Comparison of ENCODE assay signal across 1 cellular context in the genomic region with DNA sequence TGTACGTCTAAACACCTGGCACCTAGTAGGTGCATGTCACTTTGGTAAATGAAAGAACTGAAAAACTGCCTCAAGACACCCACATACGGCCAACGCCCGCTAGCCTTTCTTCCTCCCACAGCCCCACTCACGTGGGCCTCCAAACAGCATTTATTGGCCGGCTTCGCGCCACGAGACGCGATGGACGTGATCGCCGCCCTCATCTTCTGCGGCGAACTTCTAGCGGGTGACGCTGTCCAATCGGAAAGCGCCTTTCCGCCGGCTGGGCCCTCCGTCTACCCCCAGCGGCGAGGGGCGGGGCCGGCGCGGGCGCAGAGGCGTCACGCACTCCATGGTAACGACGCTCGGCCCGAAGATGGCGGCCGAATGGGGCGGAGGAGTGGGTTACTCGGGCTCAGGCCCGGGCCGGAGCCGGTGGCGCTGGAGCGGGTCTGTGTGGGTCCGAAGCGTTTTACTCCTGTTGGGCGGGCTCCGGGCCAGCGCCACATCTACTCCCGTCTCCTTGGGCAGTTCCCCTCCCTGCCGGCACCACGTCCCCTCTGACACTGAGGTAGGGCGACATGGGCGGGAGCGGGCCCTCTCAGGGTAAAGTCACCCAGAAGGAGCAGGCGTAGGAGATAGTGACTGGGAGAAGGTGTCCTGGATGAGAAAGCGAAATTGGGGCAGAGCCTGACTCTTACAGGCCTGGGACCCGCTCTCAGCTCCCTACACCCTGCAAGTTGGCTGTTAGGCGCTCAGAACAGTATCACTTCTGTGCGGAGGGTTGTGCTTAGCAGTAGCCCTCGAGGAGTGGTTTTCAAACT.
TF ChIP-seq lines count a peak whose summit lies in the region.

A gene with protein sequence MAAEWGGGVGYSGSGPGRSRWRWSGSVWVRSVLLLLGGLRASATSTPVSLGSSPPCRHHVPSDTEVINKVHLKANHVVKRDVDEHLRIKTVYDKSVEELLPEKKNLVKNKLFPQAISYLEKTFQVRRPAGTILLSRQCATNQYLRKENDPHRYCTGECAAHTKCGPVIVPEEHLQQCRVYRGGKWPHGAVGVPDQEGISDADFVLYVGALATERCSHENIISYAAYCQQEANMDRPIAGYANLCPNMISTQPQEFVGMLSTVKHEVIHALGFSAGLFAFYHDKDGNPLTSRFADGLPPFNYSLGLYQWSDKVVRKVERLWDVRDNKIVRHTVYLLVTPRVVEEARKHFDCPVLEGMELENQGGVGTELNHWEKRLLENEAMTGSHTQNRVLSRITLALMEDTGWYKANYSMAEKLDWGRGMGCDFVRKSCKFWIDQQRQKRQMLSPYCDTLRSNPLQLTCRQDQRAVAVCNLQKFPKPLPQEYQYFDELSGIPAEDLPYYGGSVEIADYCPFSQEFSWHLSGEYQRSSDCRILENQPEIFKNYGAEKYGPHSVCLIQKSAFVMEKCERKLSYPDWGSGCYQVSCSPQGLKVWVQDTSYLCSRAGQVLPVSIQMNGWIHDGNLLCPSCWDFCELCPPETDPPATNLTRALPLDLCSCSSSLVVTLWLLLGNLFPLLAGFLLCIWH (plus strand): TSS at position 327 of the 803 bp plus-strand sequence. CDS start 29 bp downstream, at position 356.

TF ChIP-seq in HepG2, 621 proteins besides CTCF, POLR2A, EP300 and RAD21 (continued from another document and continues in another):
- TF ChIP-seq, protein P1, sequence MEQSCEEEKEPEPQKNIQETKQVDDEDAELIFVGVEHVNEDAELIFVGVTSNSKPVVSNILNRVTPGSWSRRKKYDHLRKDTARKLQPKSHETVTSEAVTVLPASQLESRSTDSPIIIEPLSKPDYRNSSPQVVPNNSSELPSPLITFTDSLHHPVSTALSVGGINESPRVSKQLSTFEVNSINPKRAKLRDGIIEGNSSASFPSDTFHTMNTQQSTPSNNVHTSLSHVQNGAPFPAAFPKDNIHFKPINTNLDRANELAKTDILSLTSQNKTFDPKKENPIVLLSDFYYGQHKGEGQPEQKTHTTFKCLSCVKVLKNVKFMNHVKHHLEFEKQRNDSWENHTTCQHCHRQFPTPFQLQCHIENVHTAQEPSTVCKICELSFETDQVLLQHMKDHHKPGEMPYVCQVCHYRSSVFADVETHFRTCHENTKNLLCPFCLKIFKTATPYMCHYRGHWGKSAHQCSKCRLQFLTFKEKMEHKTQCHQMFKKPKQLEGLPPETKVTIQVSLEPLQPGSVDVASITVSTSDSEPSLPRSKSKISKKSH (CRISPR knock-in tag; IDR thresholded peaks at IDR 0.05; ENCODE audit: borderline replicate concordance): peak; percentile 68
- peak; percentile 68; the same call in 1 of the 2 replicates for TF ChIP-seq ZMAT3 (CRISPR knock-in tag; conservative IDR thresholded peaks at IDR 0.05)
- TF ChIP-seq SNRNP70 (IDR thresholded peaks at IDR 0.05; ENCODE audit: low read depth, low read length): no peak
- no peak; the same call in 1 of the 2 replicates for TF ChIP-seq SRY (CRISPR knock-in tag; IDR thresholded peaks at IDR 0.05)
- no peak for TF ChIP-seq ZUFSP (CRISPR knock-in tag; IDR thresholded peaks at IDR 0.05; ENCODE audit: borderline replicate concordance)
- TF ChIP-seq ZNF691 (CRISPR knock-in tag; IDR thresholded peaks at IDR 0.05; ENCODE audit: borderline replicate concordance, low read depth): 0 out of 2 replicates have a peak, but pooled peaks have one; percentile 24
- peak; percentile 48; the same call in 1 of the 2 replicates for TF ChIP-seq CCDC6 (CRISPR knock-in tag; IDR thresholded peaks at IDR 0.05)
- TF ChIP-seq ZNF33A (CRISPR knock-in tag; IDR thresholded peaks at IDR 0.05; ENCODE audit: borderline replicate concordance): no peak
- TF ChIP-seq, protein P2, sequence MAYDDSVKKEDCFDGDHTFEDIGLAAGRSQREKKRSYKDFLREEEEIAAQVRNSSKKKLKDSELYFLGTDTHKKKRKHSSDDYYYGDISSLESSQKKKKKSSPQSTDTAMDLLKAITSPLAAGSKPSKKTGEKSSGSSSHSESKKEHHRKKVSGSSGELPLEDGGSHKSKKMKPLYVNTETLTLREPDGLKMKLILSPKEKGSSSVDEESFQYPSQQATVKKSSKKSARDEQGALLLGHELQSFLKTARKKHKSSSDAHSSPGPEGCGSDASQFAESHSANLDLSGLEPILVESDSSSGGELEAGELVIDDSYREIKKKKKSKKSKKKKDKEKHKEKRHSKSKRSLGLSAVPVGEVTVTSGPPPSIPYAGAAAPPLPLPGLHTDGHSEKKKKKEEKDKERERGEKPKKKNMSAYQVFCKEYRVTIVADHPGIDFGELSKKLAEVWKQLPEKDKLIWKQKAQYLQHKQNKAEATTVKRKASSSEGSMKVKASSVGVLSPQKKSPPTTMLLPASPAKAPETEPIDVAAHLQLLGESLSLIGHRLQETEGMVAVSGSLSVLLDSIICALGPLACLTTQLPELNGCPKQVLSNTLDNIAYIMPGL (CRISPR knock-in tag; IDR thresholded peaks at IDR 0.05; ENCODE audit: borderline replicate concordance in 1 of 2, low read depth in 1 of 2): peak; percentile 59 to 67; a peak in 3 of 4 replicates
- TF ChIP-seq, protein P3, sequence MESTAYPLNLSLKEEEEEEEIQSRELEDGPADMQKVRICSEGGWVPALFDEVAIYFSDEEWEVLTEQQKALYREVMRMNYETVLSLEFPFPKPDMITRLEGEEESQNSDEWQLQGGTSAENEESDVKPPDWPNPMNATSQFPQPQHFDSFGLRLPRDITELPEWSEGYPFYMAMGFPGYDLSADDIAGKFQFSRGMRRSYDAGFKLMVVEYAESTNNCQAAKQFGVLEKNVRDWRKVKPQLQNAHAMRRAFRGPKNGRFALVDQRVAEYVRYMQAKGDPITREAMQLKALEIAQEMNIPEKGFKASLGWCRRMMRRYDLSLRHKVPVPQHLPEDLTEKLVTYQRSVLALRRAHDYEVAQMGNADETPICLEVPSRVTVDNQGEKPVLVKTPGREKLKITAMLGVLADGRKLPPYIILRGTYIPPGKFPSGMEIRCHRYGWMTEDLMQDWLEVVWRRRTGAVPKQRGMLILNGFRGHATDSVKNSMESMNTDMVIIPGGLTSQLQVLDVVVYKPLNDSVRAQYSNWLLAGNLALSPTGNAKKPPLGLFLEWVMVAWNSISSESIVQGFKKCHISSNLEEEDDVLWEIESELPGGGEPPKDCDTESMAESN (CRISPR knock-in tag; conservative IDR thresholded peaks at IDR 0.05): no peak
- peak; percentile 42; the same call in 1 of the 2 replicates for TF ChIP-seq ZNF749 (CRISPR knock-in tag; IDR thresholded peaks at IDR 0.05; ENCODE audit: borderline replicate concordance)
- TF ChIP-seq ZBTB20 (CRISPR knock-in tag; IDR thresholded peaks at IDR 0.05; ENCODE audit: borderline replicate concordance, low read depth): no peak
- peak; percentile 42; the same call in 1 of the 2 replicates for TF ChIP-seq ARNTL (CRISPR knock-in tag; IDR thresholded peaks at IDR 0.05)
- TF ChIP-seq, protein P4, sequence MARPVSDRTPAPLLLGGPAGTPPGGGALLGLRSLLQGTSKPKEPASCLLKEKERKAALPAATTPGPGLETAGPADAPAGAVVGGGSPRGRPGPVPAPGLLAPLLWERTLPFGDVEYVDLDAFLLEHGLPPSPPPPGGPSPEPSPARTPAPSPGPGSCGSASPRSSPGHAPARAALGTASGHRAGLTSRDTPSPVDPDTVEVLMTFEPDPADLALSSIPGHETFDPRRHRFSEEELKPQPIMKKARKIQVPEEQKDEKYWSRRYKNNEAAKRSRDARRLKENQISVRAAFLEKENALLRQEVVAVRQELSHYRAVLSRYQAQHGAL (CRISPR knock-in tag; IDR thresholded peaks at IDR 0.05; ENCODE audit: not compliant biosample characterization): no peak
- TF ChIP-seq ZNF230 (CRISPR knock-in tag; IDR thresholded peaks at IDR 0.05): peak; percentile 89; the same call in 1 of the 2 replicates
- TF ChIP-seq, protein P5, sequence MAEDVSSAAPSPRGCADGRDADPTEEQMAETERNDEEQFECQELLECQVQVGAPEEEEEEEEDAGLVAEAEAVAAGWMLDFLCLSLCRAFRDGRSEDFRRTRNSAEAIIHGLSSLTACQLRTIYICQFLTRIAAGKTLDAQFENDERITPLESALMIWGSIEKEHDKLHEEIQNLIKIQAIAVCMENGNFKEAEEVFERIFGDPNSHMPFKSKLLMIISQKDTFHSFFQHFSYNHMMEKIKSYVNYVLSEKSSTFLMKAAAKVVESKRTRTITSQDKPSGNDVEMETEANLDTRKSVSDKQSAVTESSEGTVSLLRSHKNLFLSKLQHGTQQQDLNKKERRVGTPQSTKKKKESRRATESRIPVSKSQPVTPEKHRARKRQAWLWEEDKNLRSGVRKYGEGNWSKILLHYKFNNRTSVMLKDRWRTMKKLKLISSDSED (CRISPR knock-in tag; IDR thresholded peaks at IDR 0.05): no peak; the same call in 1 of the 2 replicates
- TF ChIP-seq ZNF569 (CRISPR knock-in tag; IDR thresholded peaks at IDR 0.05; ENCODE audit: borderline replicate concordance): no peak
- TF ChIP-seq, protein P6, sequence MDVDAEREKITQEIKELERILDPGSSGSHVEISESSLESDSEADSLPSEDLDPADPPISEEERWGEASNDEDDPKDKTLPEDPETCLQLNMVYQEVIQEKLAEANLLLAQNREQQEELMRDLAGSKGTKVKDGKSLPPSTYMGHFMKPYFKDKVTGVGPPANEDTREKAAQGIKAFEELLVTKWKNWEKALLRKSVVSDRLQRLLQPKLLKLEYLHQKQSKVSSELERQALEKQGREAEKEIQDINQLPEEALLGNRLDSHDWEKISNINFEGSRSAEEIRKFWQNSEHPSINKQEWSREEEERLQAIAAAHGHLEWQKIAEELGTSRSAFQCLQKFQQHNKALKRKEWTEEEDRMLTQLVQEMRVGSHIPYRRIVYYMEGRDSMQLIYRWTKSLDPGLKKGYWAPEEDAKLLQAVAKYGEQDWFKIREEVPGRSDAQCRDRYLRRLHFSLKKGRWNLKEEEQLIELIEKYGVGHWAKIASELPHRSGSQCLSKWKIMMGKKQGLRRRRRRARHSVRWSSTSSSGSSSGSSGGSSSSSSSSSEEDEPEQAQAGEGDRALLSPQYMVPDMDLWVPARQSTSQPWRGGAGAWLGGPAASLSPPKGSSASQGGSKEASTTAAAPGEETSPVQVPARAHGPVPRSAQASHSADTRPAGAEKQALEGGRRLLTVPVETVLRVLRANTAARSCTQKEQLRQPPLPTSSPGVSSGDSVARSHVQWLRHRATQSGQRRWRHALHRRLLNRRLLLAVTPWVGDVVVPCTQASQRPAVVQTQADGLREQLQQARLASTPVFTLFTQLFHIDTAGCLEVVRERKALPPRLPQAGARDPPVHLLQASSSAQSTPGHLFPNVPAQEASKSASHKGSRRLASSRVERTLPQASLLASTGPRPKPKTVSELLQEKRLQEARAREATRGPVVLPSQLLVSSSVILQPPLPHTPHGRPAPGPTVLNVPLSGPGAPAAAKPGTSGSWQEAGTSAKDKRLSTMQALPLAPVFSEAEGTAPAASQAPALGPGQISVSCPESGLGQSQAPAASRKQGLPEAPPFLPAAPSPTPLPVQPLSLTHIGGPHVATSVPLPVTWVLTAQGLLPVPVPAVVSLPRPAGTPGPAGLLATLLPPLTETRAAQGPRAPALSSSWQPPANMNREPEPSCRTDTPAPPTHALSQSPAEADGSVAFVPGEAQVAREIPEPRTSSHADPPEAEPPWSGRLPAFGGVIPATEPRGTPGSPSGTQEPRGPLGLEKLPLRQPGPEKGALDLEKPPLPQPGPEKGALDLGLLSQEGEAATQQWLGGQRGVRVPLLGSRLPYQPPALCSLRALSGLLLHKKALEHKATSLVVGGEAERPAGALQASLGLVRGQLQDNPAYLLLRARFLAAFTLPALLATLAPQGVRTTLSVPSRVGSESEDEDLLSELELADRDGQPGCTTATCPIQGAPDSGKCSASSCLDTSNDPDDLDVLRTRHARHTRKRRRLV (CRISPR knock-in tag; IDR thresholded peaks at IDR 0.05): 0 out of 2 replicates have a peak, but pooled peaks have one; percentile 21
- TF ChIP-seq ZNF30 (CRISPR knock-in tag; IDR thresholded peaks at IDR 0.05): no peak
- no peak for TF ChIP-seq PHF21A (CRISPR knock-in tag; IDR thresholded peaks at IDR 0.05)
- TF ChIP-seq RARG (CRISPR knock-in tag; IDR thresholded peaks at IDR 0.05; ENCODE audit: low read depth): no peak
- peak; percentile 22; the same call in 1 of the 2 replicates for TF ChIP-seq DPF2 (CRISPR knock-in tag; IDR thresholded peaks at IDR 0.05; ENCODE audit: borderline replicate concordance, low read depth)
- TF ChIP-seq ZFP36L2 (CRISPR knock-in tag; IDR thresholded peaks at IDR 0.05): no peak
- TF ChIP-seq ZNF619 (CRISPR knock-in tag; IDR thresholded peaks at IDR 0.05): 0 out of 2 replicates have a peak, but pooled peaks have one; percentile 70
- TF ChIP-seq ZNF225 (CRISPR knock-in tag; IDR thresholded peaks at IDR 0.05): 0 out of 2 replicates have a peak, but pooled peaks have one; percentile 40
- TF ChIP-seq CCAR2 (optimal IDR thresholded peaks at IDR 0.05; ENCODE audit: low read depth, low read length): no peak
- no peak for TF ChIP-seq XRCC5 (optimal IDR thresholded peaks at IDR 0.05; ENCODE audit: low read length)
- TF ChIP-seq GATAD1 (CRISPR knock-in tag; IDR thresholded peaks at IDR 0.05): peak; percentile 79
- TF ChIP-seq, protein P7, sequence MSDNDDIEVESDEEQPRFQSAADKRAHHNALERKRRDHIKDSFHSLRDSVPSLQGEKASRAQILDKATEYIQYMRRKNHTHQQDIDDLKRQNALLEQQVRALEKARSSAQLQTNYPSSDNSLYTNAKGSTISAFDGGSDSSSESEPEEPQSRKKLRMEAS (IDR thresholded peaks at IDR 0.05): peak; percentile 93
- TF ChIP-seq ZNF263 (CRISPR knock-in tag; IDR thresholded peaks at IDR 0.05): no peak
- no peak for TF ChIP-seq HDAC6 (IDR thresholded peaks at IDR 0.05; ENCODE audit: low read depth, low read length)
- no peak for TF ChIP-seq RBM22 (optimal IDR thresholded peaks at IDR 0.05; ENCODE audit: low read length)
- no peak for TF ChIP-seq NONO (IDR thresholded peaks at IDR 0.05)
- TF ChIP-seq NONO (CRISPR knock-in tag; conservative IDR thresholded peaks at IDR 0.05): peak; percentile 86
